8 cellular contexts compared by ENCODE assay signal in genomic region chr16:53100131-53100748, GRCh38. TPM values are rescaled to one million over a fixed set of nuclear protein-coding genes. Genes with fewer than 3 reads are reported as not detected.
DNase-seq lines count a peak whose midpoint lies in the region; ATAC-seq, FAIRE-seq and TF ChIP-seq lines count a peak whose summit lies in the region.

No MANE protein-coding gene starts in this region.

- TF ChIP-seq POLR2A in K562 (conservative IDR thresholded peaks at IDR 0.05) = no peak
- TF ChIP-seq POLR2A in uterus (IDR thresholded peaks at IDR 0.05) = no peak

- DNase-seq in cardiac muscle cell (ENCODE audit: low read depth in 1 of 2, low spot score in 1 of 2) (no peak), left ventricle myocardium superior (no peak), K562 (ENCODE audit: extremely low read depth in 1 of 4, low spot score in 3 of 4) (no peak), mesendoderm (no peak), uterus (no peak)
- no peak for DNase-seq in stimulated activated CD4-positive, alpha-beta T cell treated with anti-CD3 and anti-CD28 coated beads, Interleukin-15, amount 100 ng/mL, for 24 hours
- DNase-seq in stimulated activated CD4-positive, alpha-beta T cell treated with anti-CD3 and anti-CD28 coated beads, Interleukin-4, amount 100 ng/mL, for 4 hours = no peak

- H3K36me3 ChIP-seq in cardiac muscle cell (no peaks in the 10 kb centered on the region), K562 (ENCODE audit: control insufficient read depth, insufficient read depth, low read length) (peaks cover 10% of the 10 kb centered on the region), mesendoderm (ENCODE audit: control insufficient read depth, insufficient read depth, low read length) (no peaks in the 10 kb centered on the region), uterus (no peaks in the 10 kb centered on the region)

- H3K9me3 ChIP-seq in cardiac muscle cell (ENCODE audit: low read depth) = no peaks in the 10 kb centered on the region
- no peaks in the 10 kb centered on the region for H3K9me3 ChIP-seq in K562 (replicated peaks; ENCODE audit: control insufficient read depth, insufficient read depth, low read depth, low read length)
- H3K9me3 ChIP-seq in uterus = no peaks in the 10 kb centered on the region

- peak overlapping the region; percentile 70 to 84 for H3K9ac ChIP-seq in K562 (ENCODE audit: insufficient read depth in 1 of 2, low read depth in 2 of 2, low read length in 2 of 2)
- H3K9ac ChIP-seq in mesendoderm (ENCODE audit: low read length) = peak overlapping the region; percentile 54

- H2AK5ac ChIP-seq in mesendoderm (ENCODE audit: low read length) = no peak overlapping the region

- CTCF ChIA-PET in K562 (lab: Yijun Ruan, JAX; ENCODE audit: low intra/inter-chr PET ratio) = no interaction called here

- H2BK15ac ChIP-seq in mesendoderm (replicated peaks; ENCODE audit: low read depth) = no peak overlapping the region

- ATAC-seq in left ventricle myocardium superior = no peak
- ATAC-seq in K562 = no peak
- ATAC-seq in GM18511 (IDR thresholded peaks at IDR 0.05; ENCODE audit: unreplicated experiment) = no peak

- no peak overlapping the region for H4K8ac ChIP-seq in mesendoderm (ENCODE audit: low read depth, low read length)

- intact Hi-C loops in left ventricle myocardium superior (cut with micrococcal nuclease) = no loop called here
- intact Hi-C loops in K562 (cut with micrococcal nuclease) = no loop called here
- intact Hi-C loops in uterus (cut with DNase I; ENCODE audit: low total_unique reads) = no loop called here

- H3K9me1 ChIP-seq in K562 (ENCODE audit: control insufficient read depth, insufficient read depth, low read length) = no peaks in the 10 kb centered on the region

- H2BK5ac ChIP-seq in mesendoderm (ENCODE audit: low read length) = no peak overlapping the region

- H3K4me3 ChIP-seq in cardiac muscle cell (peak overlapping the region; percentile 5), K562 (peak overlapping the region; percentile 47; the same call in 1 of the 2 replicates), mesendoderm (ENCODE audit: low read length) (no peak overlapping the region), uterus (peak overlapping the region; percentile 30 to 36)

- WGBS in K562 (ENCODE audit: insufficient coverage, low coverage, missing lambda C conversion rate) = 69% methylated on average over 8 of the region's 9 CpGs
- WGBS in mesendoderm (ENCODE audit: extremely low coverage, insufficient coverage, low lambda C conversion rate) = no CpG with 5 or more reads among the region's 9 CpGs

- H3K18ac ChIP-seq in mesendoderm (ENCODE audit: low read length) = peak overlapping the region; percentile 31

- TF ChIP-seq CTCF in cardiac muscle cell (IDR thresholded peaks at IDR 0.05; ENCODE audit: low read depth, low read length) = no peak
- TF ChIP-seq CTCF in K562 (IDR thresholded peaks at IDR 0.05 in 2 of 3, conservative IDR thresholded peaks at IDR 0.05 in 1 of 3; ENCODE audit: insufficient read depth in 2 of 3, low read depth in 1 of 3, low read length in 3 of 3) = no peak
- no peak for TF ChIP-seq CTCF in uterus (IDR thresholded peaks at IDR 0.05)

- TSS peak; percentile 18 for BruUV-seq in K562 (replicated peaks; lab: Mats Ljungman, UMichigan)

- H3K79me2 ChIP-seq in K562 (ENCODE audit: control insufficient read depth, insufficient read depth, low read length) = peaks cover 75% of the 10 kb centered on the region
- H3K79me2 ChIP-seq in mesendoderm (ENCODE audit: control insufficient read depth, insufficient read depth, low read length) = no peaks in the 10 kb centered on the region

- H4K20me1 ChIP-seq in K562 (replicated peaks; ENCODE audit: control insufficient read depth, insufficient read depth, low read length) = no peaks in the 10 kb centered on the region; the same call in 1 of the 2 replicates

- peak overlapping the region; percentile 73 for H3K4ac ChIP-seq in mesendoderm (ENCODE audit: low read depth, low read length)

- H3K4me1 ChIP-seq in cardiac muscle cell (ENCODE audit: low read depth) (peaks cover 15% of the 10 kb centered on the region), K562 (replicated peaks in 1 of 2; ENCODE audit: control insufficient read depth in 2 of 2, insufficient read depth in 2 of 2, low read length in 2 of 2) (peaks cover 16 to 26% of the 10 kb centered on the region in 2 experiments), mesendoderm (ENCODE audit: control insufficient read depth, low read depth, low read length) (peaks cover 5% of the 10 kb centered on the region), uterus (peaks cover 13 to 21% of the 10 kb centered on the region in 2 donors)

- H3K27ac ChIP-seq in cardiac muscle cell = peak overlapping the region; percentile 93
- peak overlapping the region; percentile 82 for H3K27ac ChIP-seq in K562 (ENCODE audit: extremely low read depth, low read depth, low read length)
- peak overlapping the region; percentile 95 for H3K27ac ChIP-seq in mesendoderm (ENCODE audit: low read depth, low read length)
- H3K27ac ChIP-seq in uterus = peak overlapping the region; percentile 79 to 96

- H2AFZ ChIP-seq in K562 (ENCODE audit: low read depth, low read length) = peak overlapping the region; percentile 70; the same call in 1 of the 2 replicates

- peak overlapping the region; percentile 61 for H3K56ac ChIP-seq in mesendoderm (ENCODE audit: low read length)

- H3K23ac ChIP-seq in mesendoderm (ENCODE audit: low read length) = peak overlapping the region; percentile 6

- TF ChIP-seq EP300 in K562 (IDR thresholded peaks at IDR 0.05; ENCODE audit: low read length) = no peak

- no peak overlapping the region for H2BK120ac ChIP-seq in mesendoderm (ENCODE audit: low read depth, low read length)

- H3K4me2 ChIP-seq in K562 (ENCODE audit: insufficient read depth, low read length) = peak overlapping the region; percentile 79
- H3K4me2 ChIP-seq in mesendoderm (ENCODE audit: low read length) = peak overlapping the region; percentile 79

- H3K79me1 ChIP-seq in mesendoderm (ENCODE audit: low read length) = no peaks in the 10 kb centered on the region

- TF ChIP-seq RAD21 in K562 (CRISPR knock-in tag; conservative IDR thresholded peaks at IDR 0.05 in 1 of 2, IDR thresholded peaks at IDR 0.05 in 1 of 2) = no peak

- H4K5ac ChIP-seq in mesendoderm (ENCODE audit: low read length) = no peak overlapping the region

- FAIRE-seq in K562 (lab: Jason Lieb, UNC) = no peak

- in situ Hi-C loops in K562 (cut with MboI) = no loop called here

- POLR2A ChIA-PET in K562 (lab: Yijun Ruan, JAX) = interaction anchor here (0.6 to 3.0 kb wide), 7 partner anchors 12 to 1855 kb away, joined by 3 to 12 read pairs (median 4); no protein-coding TSS in a partner anchor

- H3K27me3 ChIP-seq in cardiac muscle cell = no peaks in the 10 kb centered on the region
- H3K27me3 ChIP-seq in K562 (ENCODE audit: control insufficient read depth in 2 of 2, insufficient read depth in 2 of 2, low read length in 2 of 2) = no peaks in the 10 kb centered on the region
- H3K27me3 ChIP-seq in mesendoderm (ENCODE audit: insufficient read depth, low read length, poor library complexity) = no peaks in the 10 kb centered on the region
- H3K27me3 ChIP-seq in uterus = no peaks in the 10 kb centered on the region

RNA-seq across cellular contexts. Expression of gene CHD9, which starts 45.4 kb away (rescaled TPM):
- total RNA-seq in cardiac muscle cell (22.8 and 54.8 TPM in 2 replicates), left ventricle myocardium superior (36.4 TPM), K562 (2014; rRNA removed) (22.0 and 32.0 TPM in 2 replicates), K562 (2014; rRNA removed; fragmentation: Illumina TruSeq; extraction: Trizol) (58.1 and 65.4 TPM in 2 replicates), K562 (2015; rRNA removed; fragmentation: Illumina TruSeq; extraction: Trizol) (49.1 and 54.0 TPM in 2 replicates), K562 (2021) (38.8 and 40.7 TPM in 2 replicates), uterus (100 to 1,000 TPM in 3 of 4 donors, 10 to 100 TPM in 1; 46.9 to 174 (median 133) TPM)
- polyA plus RNA-seq in cardiac muscle cell (78.9 and 93.3 TPM in 2 replicates), K562 (2011; rRNA removed) (33.9 and 41.6 TPM in 2 replicates), K562 (2014; fragmentation: Illumina TruSeq; extraction: Trizol) (25.6 and 29.0 TPM in 2 replicates), K562 (2014; fragmentation: Nextera tagmentation; extraction: Ambion mirVana) (10 to 100 TPM; 33.7 to 69.3 TPM), K562 (2014; rRNA removed) (26.1 and 40.6 TPM in 2 replicates)
- 65.0 and 350 TPM in 2 replicates for total RNA-seq in K562 (2011; cell fraction: chromatin; rRNA removed; ENCODE audit: low replicate concordance)
- total RNA-seq in K562 (2011; cell fraction: nucleolus; rRNA removed) = 31.9 and 54.3 TPM in 2 replicates
- 103 and 111 TPM in 2 replicates for total RNA-seq in K562 (2011; cell fraction: nucleoplasm; rRNA removed)
- 6.7 and 13.4 TPM in 2 replicates for polyA plus RNA-seq in K562 (2011; cell fraction: cytosol; rRNA removed)
- 31.4 and 44.3 TPM in 2 replicates for polyA plus RNA-seq in K562 (2011; cell fraction: nucleus; rRNA removed)
- 20.4 and 21.2 TPM in 2 replicates for polyA plus RNA-seq in K562 (2012)
- polyA minus RNA-seq in K562 (2011; rRNA and poly(A)+ RNA removed) = 179 and 246 TPM in 2 replicates
- polyA minus RNA-seq in K562 (2011; cell fraction: cytosol; rRNA and poly(A)+ RNA removed) = 23.1 and 25.2 TPM in 2 replicates
- 89.8 and 176 TPM in 2 replicates for polyA minus RNA-seq in K562 (2011; cell fraction: nucleus; rRNA and poly(A)+ RNA removed)
- polyA plus RNA-seq in mesendoderm (2013, experiment 1 of 2) = 15.7 TPM
- polyA plus RNA-seq in mesendoderm (2013, experiment 2 of 2) = 15.7 TPM

RNA-seq across cellular contexts. Expression of gene CHD9NB, which starts 47.5 kb away (rescaled TPM):
- total RNA-seq in cardiac muscle cell = 0.12 TPM in 1 of 2 replicates, not detected in the other
- not detected in 2 replicates for polyA plus RNA-seq in cardiac muscle cell
- 0.97 TPM for total RNA-seq in left ventricle myocardium superior
- not detected in 2 replicates for total RNA-seq in K562 (2011; cell fraction: chromatin; rRNA removed; ENCODE audit: low replicate concordance)
- not detected in 2 replicates for total RNA-seq in K562 (2011; cell fraction: nucleolus; rRNA removed)
- total RNA-seq in K562 (2011; cell fraction: nucleoplasm; rRNA removed) = not detected in 2 replicates
- total RNA-seq in K562 (2014; rRNA removed) = not detected in 2 replicates
- 0.07 TPM in 1 of 2 replicates, not detected in the other for total RNA-seq in K562 (2014; rRNA removed; fragmentation: Illumina TruSeq; extraction: Trizol)
- not detected in 2 replicates for total RNA-seq in K562 (2015; rRNA removed; fragmentation: Illumina TruSeq; extraction: Trizol)
- total RNA-seq in K562 (2021) = 0.13 TPM in 1 of 2 replicates, not detected in the other
- not detected in 2 replicates for polyA plus RNA-seq in K562 (2011; rRNA removed)
- not detected in 2 replicates for polyA plus RNA-seq in K562 (2011; cell fraction: cytosol; rRNA removed)
- 0.07 TPM in 1 of 2 replicates, not detected in the other for polyA plus RNA-seq in K562 (2011; cell fraction: nucleus; rRNA removed)
- polyA plus RNA-seq in K562 (2012) = 0.10 TPM in 1 of 2 replicates, not detected in the other
- polyA plus RNA-seq in K562 (2014; fragmentation: Illumina TruSeq; extraction: Trizol) = 0.10 and 0.29 TPM in 2 replicates
- under 1 TPM in 1 of 2 experiments, not detected in 1; 0.06 TPM for polyA plus RNA-seq in K562 (2014; fragmentation: Nextera tagmentation; extraction: Ambion mirVana)
- polyA plus RNA-seq in K562 (2014; rRNA removed) = 0.19 TPM in 1 of 2 replicates, not detected in the other
- polyA minus RNA-seq in K562 (2011; rRNA and poly(A)+ RNA removed) = not detected in 2 replicates
- not detected in 2 replicates for polyA minus RNA-seq in K562 (2011; cell fraction: cytosol; rRNA and poly(A)+ RNA removed)
- not detected in 2 replicates for polyA minus RNA-seq in K562 (2011; cell fraction: nucleus; rRNA and poly(A)+ RNA removed)
- 0.65 TPM for polyA plus RNA-seq in mesendoderm (2013, experiment 1 of 2)
- polyA plus RNA-seq in mesendoderm (2013, experiment 2 of 2) = 0.84 TPM
- 1 to 10 TPM in 3 of 4 donors, not detected in 1; 1.2 to 4.3 (median 4.1) TPM for total RNA-seq in uterus
